ENCODE assay signal across 8 cellular contexts in the genomic region with DNA sequence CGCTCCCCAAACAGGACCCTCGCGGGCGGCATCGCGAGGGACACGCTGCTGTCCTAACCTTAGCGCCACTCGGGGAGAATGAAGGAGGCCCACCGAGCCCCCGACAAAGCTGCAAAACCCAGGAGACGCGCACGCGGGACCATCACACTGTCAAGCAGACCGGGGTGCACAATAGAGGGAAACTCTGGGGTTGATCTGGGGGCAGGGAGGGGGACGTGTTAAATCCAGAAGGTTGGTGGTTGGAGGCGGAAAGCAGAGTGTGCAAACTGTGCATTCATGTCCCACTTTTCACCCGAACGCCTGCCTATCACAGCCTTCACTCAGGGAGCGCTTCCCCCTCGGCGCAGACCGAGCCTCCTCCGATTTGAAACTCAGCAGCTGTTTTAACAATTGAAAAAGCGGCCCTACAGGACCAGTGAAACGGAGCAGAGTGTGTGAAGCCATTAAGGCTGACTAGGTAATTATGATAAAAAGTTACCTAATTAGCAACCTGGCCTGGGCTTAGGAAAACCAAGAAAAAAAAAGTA. TPM values are rescaled to one million over a fixed set of nuclear protein-coding genes. Genes with fewer than 3 reads are reported as not detected.
DNase-seq lines count a peak whose midpoint lies in the region; FAIRE-seq and TF ChIP-seq lines count a peak whose summit lies in the region.

No MANE protein-coding gene starts in this region.

- peak overlapping the region; percentile 84 for H3K4me3 Mint-ChIP-seq in activated CD4-positive, alpha-beta T cell treated with anti-CD3 and anti-CD28 coated beads, Interleukin-2, amount 10 ng/mL, durations not matched to agents 24 days and 14 days

- POLR2A ChIA-PET in RWPE1 (lab: Yijun Ruan, JAX; ENCODE audit: low non-redundant PET): no interaction called here

- H3K4me3 ChIP-seq in iPS-18a (ENCODE audit: low read length) (peak overlapping the region; percentile 81), small intestine (ENCODE audit: low read depth in 1 of 2, low read length in 2 of 2) (peak overlapping the region; percentile 24 to 59)

- H3K9ac ChIP-seq in iPS-18a (ENCODE audit: low read length): peak overlapping the region; percentile 49

- FAIRE-seq in small intestine (lab: Jason Lieb, UNC) (no peak), frontal cortex (lab: Jason Lieb, UNC) (no peak)

- intact Hi-C loops in activated CD4-positive, alpha-beta T cell treated with anti-CD3 and anti-CD28 coated beads, Interleukin-2, amount 10 ng/mL, durations not matched to agents 24 days and 14 days (cut with micrococcal nuclease): loop anchor here (1.0 to 2.0 kb wide), 2 partner anchors 32 to 150 kb away; partner anchors contain the start of gene PRDM5

- H3K27ac Mint-ChIP-seq in activated CD4-positive, alpha-beta T cell treated with anti-CD3 and anti-CD28 coated beads, Interleukin-2, amount 10 ng/mL, durations not matched to agents 24 days and 14 days: peak overlapping the region; percentile 32

- no peak for DNase-seq in activated CD4-positive, alpha-beta T cell treated with anti-CD3 and anti-CD28 coated beads, Interleukin-2, amount 10 ng/mL, durations not matched to agents 24 days and 14 days
- no peak for DNase-seq in activated CD4-positive, alpha-beta T cell treated with anti-CD3 and anti-CD28 coated beads, Interleukin-2, amount 50 U/mL, for 1 hour
- DNase-seq in activated naive CD4-positive, alpha-beta T cell treated with anti-CD3 and anti-CD28 coated beads, Interleukin-2, amount 50 U/mL, for 16 hours: peak; percentile 15
- DNase-seq in small intestine (no peak), frontal cortex (ENCODE audit: low spot score in 2 of 2) (no peak), RWPE1 (ENCODE audit: low spot score) (no peak), anterior cingulate cortex (lab: John Stamatoyannopoulos, UW) (no peak)

- no peak overlapping the region for H3K27ac ChIP-seq in iPS-18a (ENCODE audit: low read length)
- no peak overlapping the region for H3K27ac ChIP-seq in small intestine (ENCODE audit: low read depth in 1 of 2, low read length in 1 of 2)
- H3K27ac ChIP-seq in RWPE1: no peak overlapping the region

- WGBS in small intestine, 3 donors: 3 to 8% (median 5%) methylated on average over 26 to 27 of the region's 27 CpGs

- no peak for TF ChIP-seq CTCF in RWPE1 (conservative IDR thresholded peaks at IDR 0.05; ENCODE audit: low read depth)

- no peaks in the 10 kb centered on the region for H3K36me3 ChIP-seq in iPS-18a (ENCODE audit: control insufficient read depth, low read depth, low read length)
- no peaks in the 10 kb centered on the region for H3K36me3 ChIP-seq in small intestine (ENCODE audit: control insufficient read depth in 2 of 2, insufficient read depth in 2 of 2, low read length in 2 of 2)

- H3K36me3 Mint-ChIP-seq in activated CD4-positive, alpha-beta T cell treated with anti-CD3 and anti-CD28 coated beads, Interleukin-2, amount 10 ng/mL, durations not matched to agents 24 days and 14 days (ENCODE audit: low read depth): no peaks in the 10 kb centered on the region

- peaks cover 21% of the 10 kb centered on the region for H3K4me1 ChIP-seq in iPS-18a (ENCODE audit: control insufficient read depth, low read depth, low read length)
- H3K4me1 ChIP-seq in small intestine (ENCODE audit: control insufficient read depth in 2 of 2, insufficient read depth in 1 of 2, low read depth in 1 of 2, low read length in 1 of 2): peaks cover 0 to 2% of the 10 kb centered on the region in 2 donors

- CTCF ChIA-PET in RWPE1 (lab: Yijun Ruan, JAX): interaction anchor here (0.7 kb wide), 1 partner anchor 1314 kb away, joined by 7 read pairs; no protein-coding TSS in a partner anchor

- no peaks in the 10 kb centered on the region for H3K9me3 Mint-ChIP-seq in activated CD4-positive, alpha-beta T cell treated with anti-CD3 and anti-CD28 coated beads, Interleukin-2, amount 10 ng/mL, durations not matched to agents 24 days and 14 days

- H3K4me1 Mint-ChIP-seq in activated CD4-positive, alpha-beta T cell treated with anti-CD3 and anti-CD28 coated beads, Interleukin-2, amount 10 ng/mL, durations not matched to agents 24 days and 14 days: peaks cover 25% of the 10 kb centered on the region

- H3K27me3 ChIP-seq in iPS-18a (ENCODE audit: control insufficient read depth, insufficient read depth, low read length): peaks cover 53% of the 10 kb centered on the region
- peaks cover 0 to 15% of the 10 kb centered on the region in 2 donors for H3K27me3 ChIP-seq in small intestine (ENCODE audit: control insufficient read depth in 2 of 2, insufficient read depth in 2 of 2, low read length in 2 of 2)

- H3K27me3 Mint-ChIP-seq in activated CD4-positive, alpha-beta T cell treated with anti-CD3 and anti-CD28 coated beads, Interleukin-2, amount 10 ng/mL, durations not matched to agents 24 days and 14 days: peaks cover 71% of the 10 kb centered on the region

- H3K9me3 ChIP-seq in iPS-18a (ENCODE audit: control insufficient read depth, low read depth, low read length) (no peaks in the 10 kb centered on the region), small intestine (ENCODE audit: control insufficient read depth, low read depth) (no peaks in the 10 kb centered on the region)

RNA-seq across cellular contexts. Expression of gene NDNF, which starts 0.6 kb away (rescaled TPM):
- total RNA-seq in activated CD4-positive, alpha-beta T cell treated with anti-CD3 and anti-CD28 coated beads, Interleukin-2, amount 10 ng/mL, durations not matched to agents 24 days and 14 days: 0.14 TPM in 1 of 2 replicates, not detected in the other
- 1 to 10 TPM in 1 of 3 donors, under 1 TPM in 1, not detected in 1; 0.54 to 2.0 TPM for polyA plus RNA-seq in small intestine
- total RNA-seq in frontal cortex: 4.1 TPM
